ENCODE assay signal across 21 cellular contexts in genomic region chr18:76384861-76385680, GRCh38.
"Had no signal": no experiment of that assay in that cellular context is flagged by ENCODE, and none has a peak within 500 bp of the region (broad histone marks: within the 10 kb centered on the region; RNA-seq: fewer than 3 reads in every experiment).

No MANE protein-coding gene starts in this region.

- H3K27me3 Mint-ChIP-seq: activated naive CD8-positive, alpha-beta T cell had no signal

- H3K27ac Mint-ChIP-seq: activated naive CD8-positive, alpha-beta T cell; activated T-helper 1 cell treated with anti-CD3 and anti-CD28 coated beads, Interleukin-12 subunit alpha, Interleukin-12 subunit beta, Interleukin-2, Interleukin-4 antibody, amounts not matched to agents 30 ng/mL and 10 ng/mL and 1 ng/mL, durations not matched to agents 14 hours and 24 hours and 36 hours; nephron; T-cell; T-helper 2 cell treated with Interferon-gamma antibody and Interleukin-4, amounts not matched to agents 5 μg/mL and 100 μg/mL, for 36 hours had no signal

- ATAC-seq: foreskin keratinocyte, T-cell had no signal

- H3K4me1 ChIP-seq: ascending aorta, foreskin keratinocyte had no signal

- H3K36me3 ChIP-seq: brain microvascular endothelial cell had no signal

- H3K27ac ChIP-seq: adrenal gland, ascending aorta, brain microvascular endothelial cell, foreskin keratinocyte, tibial artery, WERI-Rb-1 had no signal

- H3K27me3 ChIP-seq: adrenal gland, ascending aorta, brain microvascular endothelial cell, foreskin keratinocyte, tibial artery had no signal

- H3K4me3 Mint-ChIP-seq: activated T-helper 1 cell treated with anti-CD3 and anti-CD28 coated beads, Interleukin-12 subunit alpha, Interleukin-12 subunit beta, Interleukin-2, Interleukin-4 antibody, amounts not matched to agents 30 ng/mL and 10 ng/mL and 1 ng/mL, durations not matched to agents 14 hours and 24 hours and 36 hours; nephron; T-helper 2 cell treated with Interferon-gamma antibody and Interleukin-4, amounts not matched to agents 5 μg/mL and 100 μg/mL, for 36 hours had no signal

- H3K9me3 Mint-ChIP-seq: activated T-helper 1 cell treated with anti-CD3 and anti-CD28 coated beads, Interleukin-12 subunit alpha, Interleukin-12 subunit beta, Interleukin-2, Interleukin-4 antibody, amounts not matched to agents 30 ng/mL and 10 ng/mL and 1 ng/mL, durations not matched to agents 14 hours and 24 hours and 36 hours; nephron; T-cell; T-helper 2 cell treated with Interferon-gamma antibody and Interleukin-4, amounts not matched to agents 5 μg/mL and 100 μg/mL, for 36 hours had no signal

- H3K9me3 ChIP-seq: adrenal gland, ascending aorta had no signal

- DNase-seq: activated CD4-positive, alpha-beta T cell treated with anti-CD3 and anti-CD28 coated beads for 1 hour; activated CD4-positive, alpha-beta T cell treated with anti-CD3 and anti-CD28 coated beads, Interleukin-2, amount 50 U/mL, for 4 hours; brain microvascular endothelial cell; caudate nucleus; dermis blood vessel endothelial cell; effector CD8-positive, alpha-beta T cell; foreskin keratinocyte; kidney; occipital lobe; stimulated activated CD4-positive, alpha-beta T cell treated with anti-CD3 and anti-CD28 coated beads, Interleukin-2, amount 100 ng/mL, for 48 hours; stimulated activated naive CD4-positive, alpha-beta T cell treated with Interleukin-2 at 50 U/mL for 16 hours; T-cell; WERI-Rb-1 had no signal

- H3K4me3 ChIP-seq: adrenal gland, ascending aorta, lung, tibial artery had no signal
